In the genomic region with DNA sequence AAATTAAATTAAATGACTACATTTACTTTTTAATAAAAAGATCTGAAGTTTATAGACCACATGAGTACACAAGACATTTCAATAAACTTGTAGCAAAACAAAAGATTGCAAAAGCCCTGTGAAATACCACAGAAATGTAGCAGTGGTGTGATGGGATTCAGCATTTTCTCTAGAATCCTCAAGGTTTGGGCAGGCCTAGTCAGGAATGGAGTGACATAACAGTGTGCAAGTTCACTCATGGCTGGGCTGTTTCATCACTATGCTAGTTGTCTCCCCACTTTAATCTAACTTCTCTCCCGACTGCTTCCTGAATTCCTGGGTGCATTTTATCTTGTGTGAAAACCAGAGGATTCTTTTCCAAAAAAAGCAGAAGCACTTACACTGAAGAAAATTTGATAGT, we compare ENCODE assay signal across 21 cellular contexts.
"Had no signal": no experiment of that assay in that cellular context is flagged by ENCODE, and none has a peak within 500 bp of the region (broad histone marks: within the 10 kb centered on the region; RNA-seq: fewer than 3 reads in every experiment).

No MANE protein-coding gene starts in this region.

- H3K36me3 ChIP-seq: left ventricle myocardium inferior, ovary, right atrium auricular region, right lobe of liver, stomach, thyroid gland, transverse colon, upper lobe of left lung, vagina had no signal

- DNase-seq: islet precursor cell; left ventricle myocardium inferior; midbrain; mucosa of descending colon; naive thymus-derived CD4-positive, alpha-beta T cell; ovary; right lobe of liver; stimulated activated CD4-positive, alpha-beta T cell treated with anti-CD3 and anti-CD28 coated beads, Interleukin-12 subunit alpha, Interleukin-12 subunit beta, amount 100 ng/mL, for 4 hours; stimulated activated CD4-positive, alpha-beta T cell treated with anti-CD3 and anti-CD28 coated beads, Interleukin-15, amount 100 ng/mL, for 24 hours; stimulated activated CD4-positive, alpha-beta T cell treated with anti-CD3 and anti-CD28 coated beads, Interleukin-2, amount 100 ng/mL, for 24 hours; stimulated activated CD4-positive, alpha-beta T cell treated with anti-CD3 and anti-CD28 coated beads, Interleukin-4, amount 100 ng/mL, for 1 hour; stimulated activated naive B cell treated with anti-CD40 and anti-IgM and Interleukin-4, amounts not matched to agents 10 μg/mL and 1 μg/mL and 100 μg/mL, for 72 hours; stimulated activated naive CD8-positive, alpha-beta T cell treated with anti-CD3 and anti-CD28 coated beads, Interleukin-15, Interleukin-2, amounts not matched to agents 100 U/mL and 50 U/mL, for 24 hours; stomach; testis; thyroid gland; transverse colon; upper lobe of left lung had no signal

- H3K27ac ChIP-seq: left ventricle myocardium inferior, ovary, right atrium auricular region, right lobe of liver, stomach, testis, thyroid gland, transverse colon, upper lobe of left lung, vagina had no signal

- H3K4me1 ChIP-seq: left ventricle myocardium inferior, right atrium auricular region, right lobe of liver, stomach, testis, thyroid gland, transverse colon, upper lobe of left lung, vagina had no signal

- H3K9me3 ChIP-seq: left ventricle myocardium inferior, mucosa of descending colon, ovary, right atrium auricular region, right lobe of liver, testis, thyroid gland, transverse colon, upper lobe of left lung, vagina had no signal

- H3K27me3 ChIP-seq: ovary, right atrium auricular region, right lobe of liver, stomach, testis, thyroid gland, transverse colon, upper lobe of left lung, vagina had no signal

- H3K4me3 ChIP-seq: left ventricle myocardium inferior, lung, mucosa of descending colon, ovary, right atrium auricular region, right lobe of liver, stomach, testis, thyroid gland, transverse colon, upper lobe of left lung, vagina had no signal
